ENCODE assay signal across 16 cellular contexts in genomic region chr4:141301216-141301615, GRCh38.
DNase-seq lines count a peak whose midpoint lies in the region; ATAC-seq, FAIRE-seq and TF ChIP-seq lines count a peak whose summit lies in the region.
"Had no signal": no experiment of that assay in that cellular context is flagged by ENCODE, and none has a peak within 500 bp of the region (broad histone marks: within the 10 kb centered on the region; RNA-seq: fewer than 3 reads in every experiment).

No MANE protein-coding gene starts in this region.

- no peak overlapping the region for H3K27ac ChIP-seq in astrocyte (ENCODE audit: low read depth, low read length)
- peak overlapping the region in 7 of 12 donors; percentile 35 to 78 (median 63) for H3K27ac ChIP-seq in heart left ventricle
- H3K27ac ChIP-seq in SJCRH30, result no peak overlapping the region
- no peak overlapping the region for H3K27ac ChIP-seq in upper lobe of right lung
- H3K27ac ChIP-seq: A549 had no signal

- H3K4me1 ChIP-seq in astrocyte (ENCODE audit: insufficient read depth, low read length) (no peaks in the 10 kb centered on the region), heart left ventricle (peaks cover 0 to 6% (median 0%) of the 10 kb centered on the region in 12 donors), SJCRH30 (no peaks in the 10 kb centered on the region), upper lobe of right lung (no peaks in the 10 kb centered on the region)
- H3K4me1 ChIP-seq: A549 had no signal

- no peaks in the 10 kb centered on the region for H4K20me1 ChIP-seq in astrocyte (ENCODE audit: insufficient read depth, low read length)

- FAIRE-seq in GM12892 (lab: Jason Lieb, UNC) (peak; percentile 33), astrocyte (lab: Jason Lieb, UNC) (no peak)
- FAIRE-seq: A549 had no signal

- H3K9me3 ChIP-seq in astrocyte (ENCODE audit: insufficient read depth, low read depth, low read length), result no peaks in the 10 kb centered on the region
- no peaks in the 10 kb centered on the region for H3K9me3 ChIP-seq in heart left ventricle
- no peaks in the 10 kb centered on the region for H3K9me3 ChIP-seq in SJCRH30 (replicated peaks)
- no peaks in the 10 kb centered on the region for H3K9me3 ChIP-seq in upper lobe of right lung
- H3K9me3 ChIP-seq: A549 had no signal

- H3K36me3 Mint-ChIP-seq in astrocyte (ENCODE audit: low read depth, unreplicated experiment) (no peaks in the 10 kb centered on the region), natural killer cell (no peaks in the 10 kb centered on the region)
- H3K36me3 Mint-ChIP-seq: CD8-positive, alpha-beta T cell had no signal

- H3K27ac Mint-ChIP-seq in astrocyte (ENCODE audit: unreplicated experiment) (no peak overlapping the region), natural killer cell (no peak overlapping the region)
- H3K27ac Mint-ChIP-seq: CD14-positive monocyte; CD8-positive, alpha-beta T cell; GM23338 had no signal

- no peak overlapping the region for H3K4me2 ChIP-seq in astrocyte (ENCODE audit: low read length)
- H3K4me2 ChIP-seq: A549, GM23338 had no signal

- H3K27me3 ChIP-seq in astrocyte (ENCODE audit: insufficient read depth, low read length) (no peaks in the 10 kb centered on the region), heart left ventricle (no peaks in the 10 kb centered on the region), SJCRH30 (no peaks in the 10 kb centered on the region), upper lobe of right lung (no peaks in the 10 kb centered on the region)

- H3K4me1 Mint-ChIP-seq in astrocyte (ENCODE audit: low read depth, unreplicated experiment) (no peaks in the 10 kb centered on the region), natural killer cell (no peaks in the 10 kb centered on the region)
- H3K4me1 Mint-ChIP-seq: GM23338 had no signal

- H3K9me3 Mint-ChIP-seq in astrocyte (ENCODE audit: unreplicated experiment) (peaks cover 2% of the 10 kb centered on the region), natural killer cell (no peaks in the 10 kb centered on the region)
- H3K9me3 Mint-ChIP-seq: CD8-positive, alpha-beta T cell; GM23338 had no signal

- peaks cover 2% of the 10 kb centered on the region for H3K27me3 Mint-ChIP-seq in astrocyte (ENCODE audit: low read depth, unreplicated experiment)
- peaks cover 0 to 10% of the 10 kb centered on the region in 2 donors for H3K27me3 Mint-ChIP-seq in natural killer cell (ENCODE audit: low read depth in 2 of 2)

- H3K36me3 ChIP-seq in astrocyte (ENCODE audit: insufficient read depth, low read length), result no peaks in the 10 kb centered on the region
- no peaks in the 10 kb centered on the region for H3K36me3 ChIP-seq in heart left ventricle
- no peaks in the 10 kb centered on the region for H3K36me3 ChIP-seq in SJCRH30
- no peaks in the 10 kb centered on the region for H3K36me3 ChIP-seq in upper lobe of right lung

- no peak overlapping the region for H3K4me3 ChIP-seq in astrocyte (ENCODE audit: insufficient read depth, low read depth, low read length)
- no peak overlapping the region for H3K4me3 ChIP-seq in heart left ventricle
- H3K4me3 ChIP-seq in SJCRH30, result no peak overlapping the region
- H3K4me3 ChIP-seq in upper lobe of right lung, result no peak overlapping the region
- H3K4me3 ChIP-seq: A549, GM23338 had no signal

- no peak overlapping the region for H3K4me3 Mint-ChIP-seq in astrocyte (ENCODE audit: unreplicated experiment)
- H3K4me3 Mint-ChIP-seq in natural killer cell, result no peak overlapping the region
- H3K4me3 Mint-ChIP-seq: CD14-positive monocyte; CD8-positive, alpha-beta T cell; GM23338 had no signal

- H3K9ac ChIP-seq in astrocyte (ENCODE audit: low read length), result no peak overlapping the region

- TF ChIP-seq POLR2A in GM12892 (IDR thresholded peaks at IDR 0.05; ENCODE audit: low read depth, low read length) (no peak), heart left ventricle (IDR thresholded peaks at IDR 0.05) (no peak)

- no peak for DNase-seq in GM12892 (ENCODE audit: insufficient read length)
- no peak for DNase-seq in astrocyte (ENCODE audit: low read depth)
- DNase-seq in heart left ventricle, result peak in 3 of 5 donors; percentile 30 to 35 (median 32)
- peak; percentile 5 for DNase-seq in myocyte (ENCODE audit: low read depth)
- no peak for DNase-seq in SJCRH30
- DNase-seq in natural killer cell, result no peak
- no peak for DNase-seq in upper lobe of right lung
- DNase-seq: CD8-positive, alpha-beta T cell; COR-L47; DND-41; GF-D8; H7 had no signal

- 36 to 48% (median 43%) methylated on average over 2 of the region's 2 CpGs for WGBS in heart left ventricle, 4 donors

- H3K79me2 ChIP-seq in astrocyte (ENCODE audit: insufficient read depth, low read length), result no peaks in the 10 kb centered on the region

- peak overlapping the region; percentile 24 for H2AFZ ChIP-seq in astrocyte (ENCODE audit: low read depth, low read length)
- H2AFZ ChIP-seq: GM23338 had no signal

- no peak for TF ChIP-seq CTCF in astrocyte (IDR thresholded peaks at IDR 0.05; ENCODE audit: insufficient read depth, low read depth, low read length)
- TF ChIP-seq CTCF in heart left ventricle (IDR thresholded peaks at IDR 0.05), result no peak
- TF ChIP-seq CTCF in natural killer cell (IDR thresholded peaks at IDR 0.05), result no peak
- TF ChIP-seq CTCF in upper lobe of right lung (IDR thresholded peaks at IDR 0.05), result no peak

- ATAC-seq in heart left ventricle (peak; percentile 84 to 94 (median 91)), natural killer cell (no peak), upper lobe of right lung (no peak), GM18867 (IDR thresholded peaks at IDR 0.05; ENCODE audit: unreplicated experiment) (no peak)
- ATAC-seq: A549; CD8-positive, alpha-beta T cell; GM23338 had no signal

- intact Hi-C loops in heart left ventricle (cut with DNase I), result loop anchor here in 2 of 10 donors (10.0 kb wide), 2 partner anchors 146 to 1544 kb away; partner anchors contain the start of gene INPP4B (in 1 of the 2)
- intact Hi-C loops in natural killer cell (cut with micrococcal nuclease), result no loop called here
- intact Hi-C loops in upper lobe of right lung (cut with DNase I), result no loop called here

Comparison
In these comparisons a context has a peak if more than half of its experiments do, and no peak if none do; other contexts are left out.
1. DNase-seq: peak in heart left ventricle (3 of 5) and myocyte (single experiment); none in GM12892 (single experiment), astrocyte (single experiment), SJCRH30 (0 of 2), natural killer cell (single experiment) and upper lobe of right lung (single experiment).
2. H3K27ac ChIP-seq: peak in heart left ventricle (7 of 12); none in astrocyte (single experiment), SJCRH30 (single experiment) and upper lobe of right lung (single experiment).
3. ATAC-seq: peak in heart left ventricle (4 of 4); none in natural killer cell (0 of 3), upper lobe of right lung (single experiment) and GM18867 (single experiment).